In genomic region chr2:118716102-118716501, GRCh38 we compare ENCODE assay signal across 34 cellular contexts.
"Had no signal": no experiment of that assay in that cellular context is flagged by ENCODE, and none has a peak within 500 bp of the region (broad histone marks: within the 10 kb centered on the region; RNA-seq: fewer than 3 reads in every experiment).

No MANE protein-coding gene starts in this region.

- H3K9ac ChIP-seq: KMS-11 had no signal

- H3K9me3 ChIP-seq: MG63 had no signal

- H3K27ac ChIP-seq: KMS-11 had no signal

- H3K4me3 ChIP-seq: MG63 had no signal

- H3K27me3 ChIP-seq: MG63 had no signal

- H3K36me3 ChIP-seq: MG63 had no signal

- H3K4me2 ChIP-seq: KMS-11 had no signal

- DNase-seq: Karpas-422, Kasumi-1, MG63, MM.1S, MV-4-11, NCI-H1048, NCI-H1092, NCI-H1092 treated with DMSO at 0.1 percent for 48 hours, NCI-H1105, NCI-H1105 treated with DMSO at 0.1 percent for 48 hours, NCI-H1417, NCI-H1417 treated with DMSO at 0.1 percent for 48 hours, NCI-H1436, NCI-H1436 treated with DMSO at 0.1 percent for 48 hours, NCI-H146, NCI-H1694, NCI-H1694 treated with DMSO at 0.1 percent for 48 hours, NCI-H187, NCI-H187 treated with DMSO at 0.1 percent for 48 hours, NCI-H1930, NCI-H2029, NCI-H2029 treated with DMSO at 0.1 percent for 48 hours, NCI-H2081, NCI-H2081 treated with DMSO at 0.1 percent for 48 hours, NCI-H2107, NCI-H2171, NCI-H2171 treated with DMSO at 0.1 percent for 48 hours, NCI-H2227 treated with DMSO at 0.1 percent for 48 hours, NCI-H226, NCI-H345, NCI-H446, NCI-H446 treated with DMSO at 0.1 percent for 48 hours, NCI-H510A had no signal
